23 cellular contexts compared by ENCODE assay signal in genomic region chr2:69077224-69077953, GRCh38.
DNase-seq lines count a peak whose midpoint lies in the region; ATAC-seq and TF ChIP-seq lines count a peak whose summit lies in the region.
"Had no signal": no experiment of that assay in that cellular context is flagged by ENCODE, and none has a peak within 500 bp of the region (broad histone marks: within the 10 kb centered on the region; RNA-seq: fewer than 3 reads in every experiment).

No MANE protein-coding gene starts in this region.

- H3K9me3 ChIP-seq in heart right ventricle, result no peaks in the 10 kb centered on the region
- H3K9me3 ChIP-seq in right atrium auricular region, result no peaks in the 10 kb centered on the region
- no peaks in the 10 kb centered on the region for H3K9me3 ChIP-seq in aorta (ENCODE audit: control insufficient read depth, low read length)
- H3K9me3 ChIP-seq: adrenal gland, sigmoid colon had no signal

- no peak for TF ChIP-seq POLR2A in lower leg skin (IDR thresholded peaks at IDR 0.05)

- no peak for DNase-seq in heart right ventricle
- DNase-seq in right atrium auricular region (ENCODE audit: low spot score), result no peak
- peak; percentile 18 for DNase-seq in astrocyte of the hippocampus (ENCODE audit: low read depth, low spot score)
- DNase-seq in kidney tubule cell (ENCODE audit: low spot score), result peak; percentile 57
- no peak for DNase-seq in aorta
- no peak for DNase-seq in lower leg skin (ENCODE audit: low spot score in 2 of 2)
- DNase-seq in GOT3 (lab: John Stamatoyannopoulos, UW), result no peak
- DNase-seq: activated CD4-positive, alpha-beta T cell treated with anti-CD3 and anti-CD28 coated beads for 48 hours; activated naive CD4-positive, alpha-beta T cell treated with anti-CD3 and anti-CD28 coated beads, Interleukin-2, amount 10 ng/mL, durations not matched to agents 7 days and 5 days; adrenal gland; CD4-positive, alpha-beta memory T cell; HCEC 1CT; immature natural killer cell; NCI-H187; NCI-H69; posterior cingulate gyrus; sigmoid colon; stimulated activated CD4-positive, alpha-beta T cell treated with anti-CD3 and anti-CD28 coated beads, Interleukin-4, amount 100 ng/mL, for 24 hours; SW 1271; T1000 had no signal

- H3K4me3 ChIP-seq in heart right ventricle (no peak overlapping the region), right atrium auricular region (no peak overlapping the region), aorta (ENCODE audit: low read length in 2 of 2) (no peak overlapping the region), lower leg skin (ENCODE audit: low read depth, poor library complexity, severe bottlenecking) (no peak overlapping the region)
- H3K4me3 ChIP-seq: adrenal gland, sigmoid colon had no signal

- intact Hi-C loops in heart right ventricle (cut with DNase I) (no loop called here), aorta (cut with DNase I) (loop anchor here in 1 of 2 donors (5.0 kb wide), 1 partner anchor 230 kb away; no protein-coding TSS in a partner anchor), lower leg skin (cut with DNase I; ENCODE audit: low total_unique reads) (no loop called here)

- no peak for TF ChIP-seq CTCF in heart right ventricle (IDR thresholded peaks at IDR 0.05)
- TF ChIP-seq CTCF in right atrium auricular region (IDR thresholded peaks at IDR 0.05), result no peak
- no peak for TF ChIP-seq CTCF in lower leg skin (IDR thresholded peaks at IDR 0.05)

- no peaks in the 10 kb centered on the region for H3K27me3 ChIP-seq in heart right ventricle
- H3K27me3 ChIP-seq in right atrium auricular region, result no peaks in the 10 kb centered on the region
- no peaks in the 10 kb centered on the region for H3K27me3 ChIP-seq in aorta (ENCODE audit: control insufficient read depth in 1 of 2, insufficient read depth in 2 of 2, low read length in 1 of 2)
- H3K27me3 ChIP-seq: adrenal gland, sigmoid colon had no signal

- H3K36me3 ChIP-seq in heart right ventricle (peaks cover 0 to 20% (median 0%) of the 10 kb centered on the region in 9 donors), right atrium auricular region (no peaks in the 10 kb centered on the region), aorta (ENCODE audit: control insufficient read depth in 1 of 2, insufficient read depth in 2 of 2, low read length in 1 of 2) (peaks cover 4 to 13% of the 10 kb centered on the region in 2 donors)

- ATAC-seq in heart right ventricle (peak in 6 of 8 donors; percentile 52 to 76 (median 62)), aorta (ENCODE audit: low FRiP score) (no peak), GM21576 (IDR thresholded peaks at IDR 0.05; ENCODE audit: unreplicated experiment) (no peak)
- ATAC-seq: activated T-helper 17 cell treated with anti-CD3 and anti-CD28 coated beads, Interleukin-2, amount 50 U/mL, for 72 hours had no signal

- 80 to 84% methylated on average over 10 of the region's 10 CpGs for WGBS in heart right ventricle, 2 donors
- 35 to 55% methylated on average over 10 of the region's 10 CpGs for WGBS in aorta, 2 donors
- 82 to 84% methylated on average over 10 of the region's 10 CpGs for WGBS in lower leg skin, 2 donors

- H3K4me1 ChIP-seq in heart right ventricle (peaks cover 0 to 32% (median 2%) of the 10 kb centered on the region in 9 donors), right atrium auricular region (peaks cover 0 to 4% of the 10 kb centered on the region in 2 donors), aorta (ENCODE audit: control insufficient read depth in 1 of 2, insufficient read depth in 2 of 2, low read length in 2 of 2) (peaks cover 6 to 11% of the 10 kb centered on the region in 2 donors)

- H3K27ac ChIP-seq in heart right ventricle (peak overlapping the region in 3 of 10 donors; percentile 10 to 31 (median 21)), right atrium auricular region (peak overlapping the region in 1 of 2 donors; percentile 27), aorta (ENCODE audit: low read depth in 1 of 2, low read length in 2 of 2) (peak overlapping the region; percentile 80 to 82)
- H3K27ac ChIP-seq: adrenal gland, VCaP had no signal

Comparison
In these comparisons a context has a peak if more than half of its experiments do, and no peak if none do; other contexts are left out.
1. ATAC-seq: peak in heart right ventricle (6 of 8); none in aorta (single experiment) and GM21576 (single experiment).
2. DNase-seq: peak in astrocyte of the hippocampus (single experiment) and kidney tubule cell (single experiment); none in heart right ventricle (0 of 2), right atrium auricular region (single experiment), aorta (0 of 2), lower leg skin (0 of 2) and GOT3 (single experiment).